8 cellular contexts compared by ENCODE assay signal in genomic region chr7:100545636-100546128, GRCh38. TPM values are rescaled to one million over a fixed set of nuclear protein-coding genes. Genes with fewer than 3 reads are reported as not detected.
DNase-seq lines count a peak whose midpoint lies in the region; ATAC-seq and TF ChIP-seq lines count a peak whose summit lies in the region.

No MANE protein-coding gene starts in this region.

- BruUV-seq in mammary epithelial cell (replicated peaks; lab: Mats Ljungman, UMichigan), result no TSS peak

- dilution Hi-C loops in mammary epithelial cell (cut with HindIII; ENCODE audit: low sequenced_read_pairs), result loop anchor here (5.0 kb wide), 2 partner anchors 38 to 52 kb away; no protein-coding TSS in a partner anchor

- peak; percentile 44 to 45 for DNase-seq in activated CD4-positive, alpha-beta T cell treated with anti-CD3 and anti-CD28 coated beads for 24 hours (ENCODE audit: low read depth in 2 of 2)
- DNase-seq in activated CD4-positive, alpha-beta T cell treated with anti-CD3 and anti-CD28 coated beads for 1 hour, result no peak
- DNase-seq in SJSA1 (ENCODE audit: low read depth in 1 of 2, low spot score in 2 of 2), result peak; percentile 85 to 86
- peak; percentile 85 for DNase-seq in mammary epithelial cell
- DNase-seq in left lobe of liver (ENCODE audit: low spot score), result no peak
- DNase-seq in stimulated activated CD8-positive, alpha-beta memory T cell treated with anti-CD3 and anti-CD28 coated beads, Interleukin-4, amount 100 ng/mL, for 48 hours, result peak; percentile 79
- DNase-seq in DMS79 treated with DMSO at 0.1 percent for 48 hours (lab: John Stamatoyannopoulos, UW), result no peak

- H3K9ac ChIP-seq in mammary epithelial cell (ENCODE audit: insufficient read depth, low read length), result peak overlapping the region; percentile 24

- H3K36me3 ChIP-seq in SJSA1 (peaks cover 19% of the 10 kb centered on the region), mammary epithelial cell (ENCODE audit: insufficient read depth, low read length) (peaks cover 2% of the 10 kb centered on the region)

- no peak overlapping the region for H3K4me3 ChIP-seq in SJSA1
- no peak overlapping the region for H3K4me3 ChIP-seq in mammary epithelial cell (replicated peaks in 1 of 3; ENCODE audit: insufficient read depth in 1 of 3, low read depth in 2 of 3, low read length in 3 of 3)

- peak overlapping the region; percentile 60 for H3K4me2 ChIP-seq in mammary epithelial cell (ENCODE audit: insufficient read depth, low read depth, low read length)

- TF ChIP-seq CTCF in mammary epithelial cell (conservative IDR thresholded peaks at IDR 0.05 in 1 of 2, IDR thresholded peaks at IDR 0.05 in 1 of 2; ENCODE audit: extremely low read depth in 1 of 2, insufficient read depth in 1 of 2, low read depth in 1 of 2, low read length in 2 of 2), result no peak

- H3K79me2 ChIP-seq in mammary epithelial cell (ENCODE audit: insufficient read depth, low read length), result peaks cover 18% of the 10 kb centered on the region

- H4K20me1 ChIP-seq in mammary epithelial cell (ENCODE audit: insufficient read depth, low read length), result no peaks in the 10 kb centered on the region

- H3K4me1 ChIP-seq in SJSA1 (replicated peaks), result peaks cover 48% of the 10 kb centered on the region
- peaks cover 27% of the 10 kb centered on the region for H3K4me1 ChIP-seq in mammary epithelial cell (ENCODE audit: insufficient read depth, low read length)

- in situ Hi-C loops in mammary epithelial cell (cut with MboI; ENCODE audit: low sequenced_read_pairs in 2 of 2), result no loop called here

- 0% methylated on average over 2 of the region's 2 CpGs for WGBS in mammary epithelial cell (ENCODE audit: low coverage, missing lambda C conversion rate)

- CTCF ChIA-PET in mammary epithelial cell (lab: Charles Lee; ENCODE audit: low non-redundant PET), result interaction anchor here (0.5 kb wide), 1 partner anchor 306 kb away, joined by 4 read pairs; no protein-coding TSS in a partner anchor

- no peaks in the 10 kb centered on the region for H3K9me3 ChIP-seq in SJSA1 (replicated peaks)
- no peaks in the 10 kb centered on the region for H3K9me3 ChIP-seq in mammary epithelial cell (replicated peaks; ENCODE audit: insufficient read depth, low read length)

- peak overlapping the region; percentile 51 for H2AFZ ChIP-seq in mammary epithelial cell (ENCODE audit: low read depth, low read length)

- H3K27ac ChIP-seq in SJSA1 (peak overlapping the region; percentile 72), mammary epithelial cell (ENCODE audit: insufficient read depth, low read depth, low read length) (peak overlapping the region; percentile 62)

- intact Hi-C loops in mammary epithelial cell (cut with micrococcal nuclease), result loop anchor here (2.0 kb wide), 1 partner anchor 13 kb away; no protein-coding TSS in a partner anchor

- peak; percentile 48 for ATAC-seq in HG02798 (IDR thresholded peaks at IDR 0.05; ENCODE audit: poor library complexity, unreplicated experiment)
- ATAC-seq in left lobe of liver, result peak; percentile 47

- no peaks in the 10 kb centered on the region for H3K27me3 ChIP-seq in SJSA1 (replicated peaks)
- no peaks in the 10 kb centered on the region for H3K27me3 ChIP-seq in mammary epithelial cell (ENCODE audit: insufficient read depth, low read length)

RNA-seq across cellular contexts. Expression of gene AGFG2, which starts 6.7 kb away (rescaled TPM):
- 15.6 and 24.2 TPM in 2 replicates for total RNA-seq in SJSA1 (2014; rRNA removed; shearing (Covaris generic))
- total RNA-seq in mammary epithelial cell, result 10 to 100 TPM in 1 of 2 donors, 1 to 10 TPM in 1; 8.0 to 10.9 TPM
- polyA plus RNA-seq in mammary epithelial cell, result 4.0 TPM
- 11.4 TPM for polyA minus RNA-seq in mammary epithelial cell
- total RNA-seq in left lobe of liver, result 87.8 TPM

RNA-seq across cellular contexts. Expression of gene SAP25, which starts 28.0 kb away (rescaled TPM):
- total RNA-seq in SJSA1 (2014; rRNA removed; shearing (Covaris generic)), result 0.60 TPM in 1 of 2 replicates, not detected in the other
- total RNA-seq in mammary epithelial cell, result 1 to 10 TPM in 1 of 2 donors, not detected in 1; 2.0 TPM
- polyA plus RNA-seq in mammary epithelial cell, result 0.18 TPM
- not detected for polyA minus RNA-seq in mammary epithelial cell
- 0.86 TPM for total RNA-seq in left lobe of liver

RNA-seq across cellular contexts. Expression of gene LRCH4, which starts 40.2 kb away (rescaled TPM):
- total RNA-seq in SJSA1 (2014; rRNA removed; shearing (Covaris generic)), result 17.0 and 19.5 TPM in 2 replicates
- total RNA-seq in mammary epithelial cell (10 to 100 TPM in 1 of 2 donors, 1 to 10 TPM in 1; 7.8 to 29.1 TPM), left lobe of liver (31.6 TPM)
- polyA plus RNA-seq in mammary epithelial cell, result 8.1 TPM
- 6.0 TPM for polyA minus RNA-seq in mammary epithelial cell

RNA-seq across cellular contexts. Expression of gene FBXO24, which starts 40.4 kb away (rescaled TPM):
- 0.13 TPM in 1 of 2 replicates, not detected in the other for total RNA-seq in SJSA1 (2014; rRNA removed; shearing (Covaris generic))
- under 1 TPM; 0.17 to 0.45 TPM for total RNA-seq in mammary epithelial cell
- 0.44 TPM for polyA plus RNA-seq in mammary epithelial cell
- not detected for polyA minus RNA-seq in mammary epithelial cell
- total RNA-seq in left lobe of liver, result 1.0 TPM

RNA-seq across cellular contexts. Expression of gene PCOLCE, which starts 56.5 kb away (rescaled TPM):
- 73.1 and 75.6 TPM in 2 replicates for total RNA-seq in SJSA1 (2014; rRNA removed; shearing (Covaris generic))
- total RNA-seq in mammary epithelial cell (1 to 10 TPM in 1 of 2 donors, under 1 TPM in 1; 0.67 to 6.9 TPM), left lobe of liver (71.8 TPM)
- 0.86 TPM for polyA plus RNA-seq in mammary epithelial cell
- polyA minus RNA-seq in mammary epithelial cell, result not detected

Comparison
In these comparisons a context has a peak if more than half of its experiments do, and no peak if none do; other contexts are left out.
1. DNase-seq: peak in activated CD4-positive, alpha-beta T cell treated with anti-CD3 and anti-CD28 coated beads for 24 hours (2 of 2), SJSA1 (2 of 2), mammary epithelial cell (single experiment) and stimulated activated CD8-positive, alpha-beta memory T cell treated with anti-CD3 and anti-CD28 coated beads, Interleukin-4, amount 100 ng/mL, for 48 hours (single experiment); none in activated CD4-positive, alpha-beta T cell treated with anti-CD3 and anti-CD28 coated beads for 1 hour (single experiment), left lobe of liver (single experiment) and DMS79 treated with DMSO at 0.1 percent for 48 hours (single experiment).